Comparison of ENCODE assay signal across 8 cellular contexts in genomic region chr2:15730545-15731212, GRCh38.
DNase-seq lines count a peak whose midpoint lies in the region; ATAC-seq and TF ChIP-seq lines count a peak whose summit lies in the region.

No MANE protein-coding gene starts in this region.

- H3K4me3 ChIP-seq in BLaER1 treated with 17β-estradiol and CSF1 and Interleukin-3, amounts not matched to agents 10 nM and 100 nM = no peak overlapping the region

- peak overlapping the region; percentile 60 to 87 (median 75) for H3K4me2 ChIP-seq in BLaER1 treated with 17β-estradiol and CSF1 and Interleukin-3, amounts not matched to agents 10 nM and 100 nM

- peaks cover 0 to 7% (median 0%) of the 10 kb centered on the region in 11 experiments; a peak in 1 of 22 replicates for H3K27me3 ChIP-seq in BLaER1 treated with 17β-estradiol and CSF1 and Interleukin-3, amounts not matched to agents 10 nM and 100 nM
- no peaks in the 10 kb centered on the region for H3K27me3 ChIP-seq in CD4-positive, alpha-beta T cell (ENCODE audit: control insufficient read depth, insufficient read depth, low read length)

- H3K27me3 Mint-ChIP-seq in stimulated activated naive CD8-positive, alpha-beta T cell treated with anti-CD3 and anti-CD28 coated beads, Interleukin-15, amount 100 ng/mL, for 72 hours = peaks cover 38% of the 10 kb centered on the region
- peaks cover 13% of the 10 kb centered on the region for H3K27me3 Mint-ChIP-seq in CD4-positive, alpha-beta T cell

- H3K27ac Mint-ChIP-seq in stimulated activated naive CD8-positive, alpha-beta T cell treated with anti-CD3 and anti-CD28 coated beads, Interleukin-15, amount 100 ng/mL, for 72 hours = no peak overlapping the region
- H3K27ac Mint-ChIP-seq in CD4-positive, alpha-beta T cell = no peak overlapping the region

- intact Hi-C loops in CD4-positive, alpha-beta T cell (cut with DNase I, micrococcal nuclease) = no loop called here

- CTCF ChIA-PET in CD4-positive, alpha-beta T cell (lab: Charles Lee) = no interaction called here

- no peak for TF ChIP-seq CTCF in CD4-positive, alpha-beta T cell (IDR thresholded peaks at IDR 0.05)

- H3K4me3 Mint-ChIP-seq in stimulated activated naive CD8-positive, alpha-beta T cell treated with anti-CD3 and anti-CD28 coated beads, Interleukin-15, amount 100 ng/mL, for 72 hours = no peak overlapping the region
- H3K4me3 Mint-ChIP-seq in CD4-positive, alpha-beta T cell = no peak overlapping the region

- H3K9ac ChIP-seq in BLaER1 treated with 17β-estradiol and CSF1 and Interleukin-3, amounts not matched to agents 10 nM and 100 nM = no peak overlapping the region

- POLR2A ChIA-PET in CD4-positive, alpha-beta T cell (lab: Charles Lee) = no interaction called here

- no peaks in the 10 kb centered on the region for H3K36me3 Mint-ChIP-seq in CD4-positive, alpha-beta T cell (ENCODE audit: low read depth)

- H4K20me1 ChIP-seq in BLaER1 treated with 17β-estradiol and CSF1 and Interleukin-3, amounts not matched to agents 10 nM and 100 nM = peaks cover 0 to 13% (median 0%) of the 10 kb centered on the region in 11 experiments; a peak in 4 of 22 replicates

- H3K36me3 ChIP-seq in BLaER1 treated with 17β-estradiol and CSF1 and Interleukin-3, amounts not matched to agents 10 nM and 100 nM = no peaks in the 10 kb centered on the region

- ATAC-seq in GM21390 (IDR thresholded peaks at IDR 0.05; ENCODE audit: unreplicated experiment) = peak; percentile 50
- peak; percentile 22 for ATAC-seq in stimulated activated naive CD8-positive, alpha-beta T cell treated with anti-CD3 and anti-CD28 coated beads, Interleukin-15, amount 100 ng/mL, for 72 hours
- ATAC-seq in CD4-positive, alpha-beta T cell (ENCODE audit: poor library complexity) = no peak

- peak overlapping the region in 2 of 11 experiments; percentile 43 to 46; a peak in 4 of 22 replicates for H3K27ac ChIP-seq in BLaER1 treated with 17β-estradiol and CSF1 and Interleukin-3, amounts not matched to agents 10 nM and 100 nM
- H3K27ac ChIP-seq in CD4-positive, alpha-beta T cell (ENCODE audit: low read depth, low read length) = no peak overlapping the region

- DNase-seq in HuH-7.5 (ENCODE audit: low spot score) = peak; percentile 53
- DNase-seq in astrocyte of the hippocampus (ENCODE audit: low read depth, low spot score) = peak; percentile 95
- DNase-seq in inferior parietal cortex (ENCODE audit: extremely low spot score) = peak; percentile 85
- DNase-seq in stimulated activated naive CD8-positive, alpha-beta T cell treated with anti-CD3 and anti-CD28 coated beads, Interleukin-15, amount 100 ng/mL, for 72 hours = no peak
- no peak for DNase-seq in CD4-positive, alpha-beta T cell
- DNase-seq in NCI-H446 treated with DMSO at 0.1 percent for 48 hours (lab: John Stamatoyannopoulos, UW) = no peak

- H3K9me3 Mint-ChIP-seq in stimulated activated naive CD8-positive, alpha-beta T cell treated with anti-CD3 and anti-CD28 coated beads, Interleukin-15, amount 100 ng/mL, for 72 hours = no peaks in the 10 kb centered on the region
- H3K9me3 Mint-ChIP-seq in CD4-positive, alpha-beta T cell = no peaks in the 10 kb centered on the region

- no peaks in the 10 kb centered on the region for H3K4me1 Mint-ChIP-seq in stimulated activated naive CD8-positive, alpha-beta T cell treated with anti-CD3 and anti-CD28 coated beads, Interleukin-15, amount 100 ng/mL, for 72 hours
- no peaks in the 10 kb centered on the region for H3K4me1 Mint-ChIP-seq in CD4-positive, alpha-beta T cell (ENCODE audit: low read depth)

- no peaks in the 10 kb centered on the region for H3K9me3 ChIP-seq in BLaER1 treated with 17β-estradiol and CSF1 and Interleukin-3, amounts not matched to agents 10 nM and 100 nM (replicated peaks in 1 of 11)
- H3K9me3 ChIP-seq in CD4-positive, alpha-beta T cell (ENCODE audit: control insufficient read depth, low read length) = no peaks in the 10 kb centered on the region

- H3K4me1 ChIP-seq in BLaER1 treated with 17β-estradiol and CSF1 and Interleukin-3, amounts not matched to agents 10 nM and 100 nM = peaks cover 32 to 76% (median 64%) of the 10 kb centered on the region in 10 experiments

Comparison
In these comparisons a context has a peak if more than half of its experiments do, and no peak if none do; other contexts are left out.
1. DNase-seq: peak in HuH-7.5 (single experiment), astrocyte of the hippocampus (single experiment) and inferior parietal cortex (single experiment); none in stimulated activated naive CD8-positive, alpha-beta T cell treated with anti-CD3 and anti-CD28 coated beads, Interleukin-15, amount 100 ng/mL, for 72 hours (0 of 2), CD4-positive, alpha-beta T cell (0 of 10) and NCI-H446 treated with DMSO at 0.1 percent for 48 hours (single experiment).